In genomic region chr12:68175566-68176033, GRCh38 we compare ENCODE assay signal across 9 cellular contexts. TPM values are rescaled to one million over a fixed set of nuclear protein-coding genes. Genes with fewer than 3 reads are reported as not detected.
DNase-seq lines count a peak whose midpoint lies in the region; ATAC-seq and TF ChIP-seq lines count a peak whose summit lies in the region.
"Had no signal": no experiment of that assay in that cellular context is flagged by ENCODE, and none has a peak within 500 bp of the region (broad histone marks: within the 10 kb centered on the region; RNA-seq: fewer than 3 reads in every experiment).

No MANE protein-coding gene starts in this region.

- ATAC-seq in GM21526 (IDR thresholded peaks at IDR 0.05; ENCODE audit: low FRiP score, unreplicated experiment), result peak; percentile 72
- ATAC-seq in activated naive CD4-positive, alpha-beta T cell treated with anti-CD3 and anti-CD28 coated beads, Interleukin-2, amount 50 U/mL, for 72 hours, result peak; percentile 84 to 96
- no peak for ATAC-seq in SK-N-SH treated with all-trans-retinoic acid at 6 μM for 48 hours

- no peaks in the 10 kb centered on the region for H3K27me3 Mint-ChIP-seq in chondrocyte (ENCODE audit: low read depth)

- TF ChIP-seq CTCF in chondrocyte (IDR thresholded peaks at IDR 0.05) (no peak), BE2C (IDR thresholded peaks at IDR 0.05; ENCODE audit: low read depth, low read length) (no peak)

- H3K4me3 Mint-ChIP-seq in chondrocyte (ENCODE audit: unreplicated experiment), result no peak overlapping the region

- no peaks in the 10 kb centered on the region for H3K9me3 ChIP-seq in BE2C

- DNase-seq in DMS79 (lab: John Stamatoyannopoulos, UW), result peak; percentile 69
- DNase-seq in NAMALWA (ENCODE audit: low spot score), result peak; percentile 62
- DNase-seq in activated naive CD4-positive, alpha-beta T cell treated with anti-CD3 and anti-CD28 coated beads, Interleukin-2, amount 50 U/mL, for 72 hours (ENCODE audit: low spot score in 2 of 2), result peak; percentile 63 to 78
- DNase-seq in stimulated activated CD8-positive, alpha-beta memory T cell treated with anti-CD3 and anti-CD28 coated beads, Interleukin-7, amount 100 ng/mL, for 4 hours (ENCODE audit: low read depth in 2 of 2), result peak; percentile 49 to 58
- no peak for DNase-seq in chondrocyte (ENCODE audit: low spot score)
- DNase-seq in BE2C, result no peak

- no peak overlapping the region for H3K4me3 ChIP-seq in BE2C (ENCODE audit: low read depth, low read length)

- H3K4me1 ChIP-seq in BE2C, result no peaks in the 10 kb centered on the region

- no peaks in the 10 kb centered on the region; the same call in 1 of the 2 replicates for H3K27me3 ChIP-seq in BE2C

- H3K27ac Mint-ChIP-seq in activated naive CD4-positive, alpha-beta T cell treated with anti-CD3 and anti-CD28 coated beads, Interleukin-2, amount 50 U/mL, for 72 hours, result peak overlapping the region; percentile 45 to 94
- no peak overlapping the region for H3K27ac Mint-ChIP-seq in chondrocyte (ENCODE audit: unreplicated experiment)

- H3K36me3 Mint-ChIP-seq in activated naive CD4-positive, alpha-beta T cell treated with anti-CD3 and anti-CD28 coated beads, Interleukin-2, amount 50 U/mL, for 72 hours, result peaks cover 7 to 27% of the 10 kb centered on the region in 2 donors
- H3K36me3 Mint-ChIP-seq in chondrocyte (ENCODE audit: low read depth), result peaks cover 2% of the 10 kb centered on the region

- H3K36me3 ChIP-seq in BE2C, result no peaks in the 10 kb centered on the region

- H3K9me3 Mint-ChIP-seq in activated naive CD4-positive, alpha-beta T cell treated with anti-CD3 and anti-CD28 coated beads, Interleukin-2, amount 50 U/mL, for 72 hours, result peaks cover 9% of the 10 kb centered on the region in 2 donors
- H3K9me3 Mint-ChIP-seq in chondrocyte (ENCODE audit: low read depth), result no peaks in the 10 kb centered on the region

- H3K4me1 Mint-ChIP-seq in chondrocyte (ENCODE audit: low read depth), result peaks cover 14% of the 10 kb centered on the region

TF ChIP-seq in SK-N-SH treated with all-trans-retinoic acid at 6 μM for 48 hours, 23 proteins besides CTCF, POLR2A, EP300 and RAD21:
- no peak for TF ChIP-seq TSHZ2 (CRISPR knock-in tag; IDR thresholded peaks at IDR 0.05)
- TF ChIP-seq CREB5 (CRISPR knock-in tag; IDR thresholded peaks at IDR 0.05; ENCODE audit: low read depth), result no peak
- no peak for TF ChIP-seq ZNF8 (CRISPR knock-in tag; IDR thresholded peaks at IDR 0.05)
- no peak for TF ChIP-seq ZNF565 (CRISPR knock-in tag; conservative IDR thresholded peaks at IDR 0.05; ENCODE audit: low read depth)
- no peak for TF ChIP-seq PATZ1 (CRISPR knock-in tag; IDR thresholded peaks at IDR 0.05; ENCODE audit: borderline replicate concordance)
- TF ChIP-seq OSR1 (CRISPR knock-in tag; IDR thresholded peaks at IDR 0.05), result no peak
- no peak for TF ChIP-seq ZFP30 (CRISPR knock-in tag; IDR thresholded peaks at IDR 0.05)
- no peak for TF ChIP-seq ISL1 (CRISPR knock-in tag; IDR thresholded peaks at IDR 0.05)
- no peak for TF ChIP-seq ZC3H10 (CRISPR knock-in tag; IDR thresholded peaks at IDR 0.05)
- no peak for TF ChIP-seq RARB (CRISPR knock-in tag; IDR thresholded peaks at IDR 0.05)
- no peak for TF ChIP-seq ESRRG (CRISPR knock-in tag; IDR thresholded peaks at IDR 0.05)
- TF ChIP-seq ZNF70 (CRISPR knock-in tag; IDR thresholded peaks at IDR 0.05), result no peak
- TF ChIP-seq TCF4 (CRISPR knock-in tag; IDR thresholded peaks at IDR 0.05; ENCODE audit: borderline replicate concordance), result no peak
- no peak for TF ChIP-seq ZFP3 (CRISPR knock-in tag; IDR thresholded peaks at IDR 0.05)
- TF ChIP-seq PPARA (CRISPR knock-in tag; IDR thresholded peaks at IDR 0.05; ENCODE audit: borderline replicate concordance), result no peak

RNA-seq across cellular contexts. Expression of gene IFNG, which starts 16.1 kb away (rescaled TPM):
- 10 to 100 TPM; 53.0 to 69.4 TPM for total RNA-seq in activated naive CD4-positive, alpha-beta T cell treated with anti-CD3 and anti-CD28 coated beads, Interleukin-2, amount 50 U/mL, for 72 hours
- not detected in 3 replicates for total RNA-seq in chondrocyte
- polyA plus RNA-seq in BE2C (2012; ENCODE audit: insufficient read depth, insufficient read length, low read depth), result not detected
- total RNA-seq: bronchial epithelial cell had no signal

RNA-seq across cellular contexts. Expression of gene IL26, which starts 50.0 kb away (rescaled TPM):
- 1 to 10 TPM in 1 of 2 donors, not detected in 1; 8.3 TPM for total RNA-seq in activated naive CD4-positive, alpha-beta T cell treated with anti-CD3 and anti-CD28 coated beads, Interleukin-2, amount 50 U/mL, for 72 hours
- total RNA-seq in chondrocyte, result 0.67 to 2.5 TPM in 2 of 3 replicates, not detected in the other
- not detected for polyA plus RNA-seq in BE2C (2012; ENCODE audit: insufficient read depth, insufficient read length, low read depth)
- total RNA-seq: bronchial epithelial cell had no signal

Comparison
In these comparisons a context has a peak if more than half of its experiments do, and no peak if none do; other contexts are left out.
1. DNase-seq: peak in DMS79 (single experiment), NAMALWA (single experiment), activated naive CD4-positive, alpha-beta T cell treated with anti-CD3 and anti-CD28 coated beads, Interleukin-2, amount 50 U/mL, for 72 hours (2 of 2) and stimulated activated CD8-positive, alpha-beta memory T cell treated with anti-CD3 and anti-CD28 coated beads, Interleukin-7, amount 100 ng/mL, for 4 hours (2 of 2); none in chondrocyte (single experiment) and BE2C (single experiment).
2. RNA of gene IFNG, which starts 16.1 kb away (total RNA-seq): 53.0 to 69.4 TPM in activated naive CD4-positive, alpha-beta T cell treated with anti-CD3 and anti-CD28 coated beads, Interleukin-2, amount 50 U/mL, for 72 hours; not detected in chondrocyte; every median in the first group is over 10 times any median in the second.